ENCODE assay signal across 1 cellular context in genomic region chr3:143207338-143207961, GRCh38.
TF ChIP-seq lines count a peak whose summit lies in the region.

No MANE protein-coding gene starts in this region.

TF ChIP-seq in K562, 482 proteins besides CTCF, POLR2A, EP300 and RAD21 (continued from another document):
- TF ChIP-seq E2F1 (CRISPR knock-in tag; IDR thresholded peaks at IDR 0.05) (no peak), C11orf30 (IDR thresholded peaks at IDR 0.05; ENCODE audit: low read depth) (peak; percentile 93), MEIS2 (IDR thresholded peaks at IDR 0.05; ENCODE audit: partially characterized antibody) (peak; percentile 63), CBFA2T3 (IDR thresholded peaks at IDR 0.05) (0 out of 2 replicates have a peak, but pooled peaks have one; percentile 17), HDAC3 (IDR thresholded peaks at IDR 0.05; ENCODE audit: borderline replicate concordance, partially characterized antibody) (no peak), DPF2 (IDR thresholded peaks at IDR 0.05) (peak; percentile 47), BRCA1 (IDR thresholded peaks at IDR 0.05) (no peak), BRCA1 (CRISPR knock-in tag; IDR thresholded peaks at IDR 0.05) (no peak), POLR2AphosphoS5 (IDR thresholded peaks at IDR 0.05; ENCODE audit: control insufficient read depth, insufficient read depth, low read depth, low read length) (no peak), ZNF24 (IDR thresholded peaks at IDR 0.05) (no peak), MAFK (IDR thresholded peaks at IDR 0.05; ENCODE audit: low read length) (peak; percentile 77), PHF8 (IDR thresholded peaks at IDR 0.05; ENCODE audit: borderline replicate concordance, low read length) (no peak), ZNF232 (CRISPR knock-in tag; IDR thresholded peaks at IDR 0.05) (no peak), NFE2L1 (tag; IDR thresholded peaks at IDR 0.05; ENCODE audit: borderline replicate concordance, low read depth) (peak; percentile 81), SMARCA4 (IDR thresholded peaks at IDR 0.05) (0 out of 2 replicates have a peak, but pooled peaks have one; percentile 42), ZKSCAN3 (CRISPR knock-in tag; IDR thresholded peaks at IDR 0.05) (no peak), HDGF (IDR thresholded peaks at IDR 0.05) (0 out of 2 replicates have a peak, but pooled peaks have one; percentile 31), ZNF316 (IDR thresholded peaks at IDR 0.05) (peak; percentile 92), FOSL1 (tag; conservative IDR thresholded peaks at IDR 0.05) (peak; percentile 39; the same call in 1 of the 2 replicates), PPARD (CRISPR knock-in tag; IDR thresholded peaks at IDR 0.05) (no peak), CREB1 (IDR thresholded peaks at IDR 0.05) (no peak), CREB1 (CRISPR knock-in tag; IDR thresholded peaks at IDR 0.05) (no peak), PRDM10 (IDR thresholded peaks at IDR 0.05; ENCODE audit: partially characterized antibody) (peak; percentile 54), ZEB2 (IDR thresholded peaks at IDR 0.05) (0 out of 2 replicates have a peak, but pooled peaks have one; percentile 21), FOXM1 (IDR thresholded peaks at IDR 0.05; ENCODE audit: low read depth) (peak; percentile 71), FOXM1 (CRISPR knock-in tag; IDR thresholded peaks at IDR 0.05; ENCODE audit: low read depth) (no peak), ATF2 (CRISPR knock-in tag; IDR thresholded peaks at IDR 0.05) (no peak), GTF3C2 (IDR thresholded peaks at IDR 0.05; ENCODE audit: borderline replicate concordance, extremely low read depth, insufficient read length) (no peak), ESRRA (IDR thresholded peaks at IDR 0.05; ENCODE audit: borderline replicate concordance, low read depth) (peak; percentile 47; the same call in 1 of the 2 replicates), SOX6 (IDR thresholded peaks at IDR 0.05) (peak; percentile 38; the same call in 1 of the 2 replicates), BCOR (IDR thresholded peaks at IDR 0.05) (peak; percentile 82), TCF7L2 (IDR thresholded peaks at IDR 0.05; ENCODE audit: low read depth, low read length) (no peak), ZNF592 (IDR thresholded peaks at IDR 0.05) (0 out of 2 replicates have a peak, but pooled peaks have one; percentile 31), HDAC8 (tag; IDR thresholded peaks at IDR 0.05) (no peak), COPS2 (conservative IDR thresholded peaks at IDR 0.05) (no peak), TAF9B (IDR thresholded peaks at IDR 0.05; ENCODE audit: partially characterized antibody) (no peak)
TF ChIP-seq in K562: peak in this region for 35.
